Comparison of ENCODE assay signal across 13 cellular contexts in genomic region chr21:45993210-45994085, GRCh38. TPM values are rescaled to one million over a fixed set of nuclear protein-coding genes. Genes with fewer than 3 reads are reported as not detected.
A peak's percentile ranks its signal among the peaks of the same experiment; 100 is the strongest.
DNase-seq lines count a peak whose midpoint lies in the region; ATAC-seq and TF ChIP-seq lines count a peak whose summit lies in the region.
"Had no signal": no experiment of that assay in that cellular context is flagged by ENCODE, and none has a peak within 500 bp of the region (broad histone marks: within the 10 kb centered on the region; RNA-seq: fewer than 3 reads in every experiment).

No MANE protein-coding gene starts in this region.

- ATAC-seq in thoracic aorta (ENCODE audit: insufficient number of reproducible peaks, low FRiP score, low read depth): no peak
- ATAC-seq in HG03571 (IDR thresholded peaks at IDR 0.05; ENCODE audit: unreplicated experiment): no peak
- no peak for ATAC-seq in GM19328 (IDR thresholded peaks at IDR 0.05; ENCODE audit: unreplicated experiment)

- peak overlapping the region; percentile 34 for H3K4me3 ChIP-seq in coronary artery
- no peak overlapping the region for H3K4me3 ChIP-seq in thoracic aorta

- peaks cover 78% of the 10 kb centered on the region for H3K36me3 ChIP-seq in thoracic aorta

- DNase-seq in activated CD4-positive, alpha-beta T cell treated with anti-CD3 and anti-CD28 coated beads for 48 hours: peak; percentile 1
- DNase-seq in activated CD4-positive, alpha-beta T cell treated with anti-CD3 and anti-CD28 coated beads, Interleukin-2, amount 50 U/mL, for 48 hours: no peak
- DNase-seq in coronary artery (ENCODE audit: low spot score) (peak; percentile 85), mesenteric fat pad (ENCODE audit: low spot score) (peak; percentile 86), thoracic aorta (ENCODE audit: low spot score) (peak; percentile 1), NCI-H1436 treated with DMSO at 0.1 percent for 48 hours (lab: John Stamatoyannopoulos, UW) (no peak)
- DNase-seq: activated naive CD4-positive, alpha-beta T cell treated with anti-CD3 and anti-CD28 coated beads for 36 hours; effector CD8-positive, alpha-beta T cell; NCI-H1930; OCI-M1; stimulated activated CD4-positive, alpha-beta T cell treated with anti-CD3 and anti-CD28 coated beads, Interleukin-4, amount 100 ng/mL, for 24 hours had no signal

- H3K4me1 ChIP-seq in thoracic aorta (ENCODE audit: control insufficient read depth in 1 of 2, low read depth in 2 of 2): peaks cover 0 to 16% of the 10 kb centered on the region in 2 donors

- H3K9me3 ChIP-seq in thoracic aorta: no peaks in the 10 kb centered on the region

- no peaks in the 10 kb centered on the region for H3K27me3 ChIP-seq in thoracic aorta (replicated peaks; ENCODE audit: insufficient read depth)

- H3K27ac ChIP-seq in coronary artery (peak overlapping the region; percentile 76 to 94), thoracic aorta (peak overlapping the region; percentile 71 to 83)

- TF ChIP-seq CTCF in coronary artery (IDR thresholded peaks at IDR 0.05): no peak
- no peak for TF ChIP-seq CTCF in thoracic aorta (IDR thresholded peaks at IDR 0.05)

RNA-seq across cellular contexts. Expression of gene COL6A1, which starts 11.9 kb away (rescaled TPM):
- total RNA-seq in mesenteric fat pad (521 TPM), thoracic aorta (1,000 to 10,000 TPM in 1 of 2 donors, 100 to 1,000 TPM in 1; 814 to 1,189 TPM)

Comparison
In these comparisons a context has a peak if more than half of its experiments do, and no peak if none do; other contexts are left out.
1. DNase-seq: peak in activated CD4-positive, alpha-beta T cell treated with anti-CD3 and anti-CD28 coated beads for 48 hours (single experiment), coronary artery (single experiment), mesenteric fat pad (single experiment) and thoracic aorta (single experiment); none in activated CD4-positive, alpha-beta T cell treated with anti-CD3 and anti-CD28 coated beads, Interleukin-2, amount 50 U/mL, for 48 hours (0 of 2) and NCI-H1436 treated with DMSO at 0.1 percent for 48 hours (single experiment).